ENCODE assay signal across 40 cellular contexts in genomic region chr16:51009813-51010212, GRCh38.
"Had no signal": no experiment of that assay in that cellular context is flagged by ENCODE, and none has a peak within 500 bp of the region (broad histone marks: within the 10 kb centered on the region; RNA-seq: fewer than 3 reads in every experiment).

No MANE protein-coding gene starts in this region.

- H3K36me3 Mint-ChIP-seq: activated naive CD4-positive, alpha-beta T cell treated with anti-CD3 and anti-CD28 coated beads, Interleukin-2, amount 10 ng/mL, durations not matched to agents 7 days and 5 days; activated naive CD4-positive, alpha-beta T cell treated with anti-CD3 and anti-CD28 coated beads, Interleukin-2, amount 50 U/mL, for 72 hours; activated naive CD8-positive, alpha-beta T cell; activated naive CD8-positive, alpha-beta T cell treated with anti-CD3 and anti-CD28 coated beads for 36 hours; activated naive CD8-positive, alpha-beta T cell treated with anti-CD3 and anti-CD28 coated beads, Interleukin-2, amount 10 ng/mL, durations not matched to agents 7 days and 5 days; brain had no signal

- H3K4me1 ChIP-seq: adrenal gland, ascending aorta, breast epithelium had no signal

- ATAC-seq: activated naive CD4-positive, alpha-beta T cell treated with anti-CD3 and anti-CD28 coated beads, Interleukin-2, amount 50 U/mL, for 72 hours; activated naive CD8-positive, alpha-beta T cell treated with anti-CD3 and anti-CD28 coated beads, Interleukin-2, amount 50 U/mL, for 24 hours; activated T-cell treated with anti-CD3 and anti-CD28 coated beads, Interleukin-2, amount 50 U/mL, for 4 hours; activated T-cell treated with anti-CD3 and anti-CD28 coated beads, Interleukin-2, amount 50 U/mL, for 72 hours; activated T-helper 17 cell treated with anti-CD3 and anti-CD28 coated beads, Interleukin-2, amount 50 U/mL, for 72 hours; body of pancreas had no signal

- H3K27ac ChIP-seq: adrenal gland, ascending aorta, body of pancreas, brain microvascular endothelial cell, breast epithelium, cardiac muscle cell had no signal

- H3K4me1 Mint-ChIP-seq: activated naive CD4-positive, alpha-beta T cell treated with anti-CD3 and anti-CD28 coated beads, Interleukin-2, amount 10 ng/mL, durations not matched to agents 7 days and 5 days; activated naive CD4-positive, alpha-beta T cell treated with anti-CD3 and anti-CD28 coated beads, Interleukin-2, amount 50 U/mL, for 24 hours; activated naive CD8-positive, alpha-beta T cell treated with anti-CD3 and anti-CD28 coated beads for 36 hours; activated naive CD8-positive, alpha-beta T cell treated with anti-CD3 and anti-CD28 coated beads, Interleukin-2, amount 10 ng/mL, durations not matched to agents 7 days and 5 days; activated naive CD8-positive, alpha-beta T cell treated with anti-CD3 and anti-CD28 coated beads, Interleukin-2, amount 50 U/mL, for 24 hours; activated T-helper 17 cell treated with anti-CD3 and anti-CD28 coated beads, Interleukin-2, amount 50 U/mL, for 72 hours; brain; central memory CD8-positive, alpha-beta T cell had no signal

- FAIRE-seq: astrocyte, bronchial epithelial cell had no signal

- H3K36me3 ChIP-seq: adrenal gland, ascending aorta, brain microvascular endothelial cell, breast epithelium, cardiac muscle cell had no signal

- H3K9me3 Mint-ChIP-seq: activated T-helper 17 cell treated with anti-CD3 and anti-CD28 coated beads, Interleukin-2, amount 50 U/mL, for 72 hours had no signal

- DNase-seq: activated effector memory CD4-positive, alpha-beta T cell treated with anti-CD3 and anti-CD28 coated beads, Interleukin-2, amount 50 U/mL, for 16 hours; activated effector memory CD4-positive, alpha-beta T cell treated with Interleukin-2 at 50 U/mL for 16 hours; activated gamma-delta T cell; activated gamma-delta T cell treated with Interleukin-2 at 50 U/mL for 16 hours; activated naive CD4-positive, alpha-beta T cell; activated naive CD4-positive, alpha-beta T cell treated with anti-CD3 and anti-CD28 coated beads for 36 hours; activated naive CD4-positive, alpha-beta T cell treated with anti-CD3 and anti-CD28 coated beads, Interleukin-2, amount 10 ng/mL, durations not matched to agents 7 days and 5 days; activated naive CD4-positive, alpha-beta T cell treated with anti-CD3 and anti-CD28 coated beads, Interleukin-2, amount 50 U/mL, for 16 hours; activated naive CD4-positive, alpha-beta T cell treated with Interleukin-2 at 50 U/mL for 16 hours; activated naive CD8-positive, alpha-beta T cell treated with anti-CD3 and anti-CD28 coated beads for 36 hours; activated naive CD8-positive, alpha-beta T cell treated with anti-CD3 and anti-CD28 coated beads, Interleukin-2, amount 10 ng/mL, durations not matched to agents 7 days and 5 days; activated naive CD8-positive, alpha-beta T cell treated with anti-CD3 and anti-CD28 coated beads, Interleukin-2, amount 50 U/mL, for 24 hours; activated T-cell treated with anti-CD3 and anti-CD28 coated beads, Interleukin-2, amount 50 U/mL, for 1 hour; activated T-cell treated with anti-CD3 and anti-CD28 coated beads, Interleukin-2, amount 50 U/mL, for 24 hours; activated T-cell treated with anti-CD3 and anti-CD28 coated beads, Interleukin-2, amount 50 U/mL, for 4 hours; activated T-cell treated with anti-CD3 and anti-CD28 coated beads, Interleukin-2, amount 50 U/mL, for 48 hours; activated T-cell treated with anti-CD3 and anti-CD28 coated beads, Interleukin-2, amount 50 U/mL, for 72 hours; adrenal gland; amniotic stem cell; amygdala; anterior cingulate cortex; aorta; body of pancreas; brain microvascular endothelial cell; caudate nucleus; central memory CD4-positive, alpha-beta T cell; cerebellar nuclear complex had no signal

- H3K4me3 ChIP-seq: adrenal gland, ascending aorta, body of pancreas, breast epithelium, cardiac muscle cell had no signal

- H3K27me3 Mint-ChIP-seq: activated naive CD4-positive, alpha-beta T cell treated with anti-CD3 and anti-CD28 coated beads, Interleukin-2, amount 10 ng/mL, durations not matched to agents 7 days and 5 days; activated naive CD8-positive, alpha-beta T cell treated with anti-CD3 and anti-CD28 coated beads for 36 hours; activated naive CD8-positive, alpha-beta T cell treated with anti-CD3 and anti-CD28 coated beads, Interleukin-2, amount 10 ng/mL, durations not matched to agents 7 days and 5 days had no signal

- H3K27ac Mint-ChIP-seq: activated naive CD4-positive, alpha-beta T cell treated with anti-CD3 and anti-CD28 coated beads for 36 hours; activated naive CD4-positive, alpha-beta T cell treated with anti-CD3 and anti-CD28 coated beads, Interleukin-2, amount 10 ng/mL, durations not matched to agents 7 days and 5 days; activated naive CD4-positive, alpha-beta T cell treated with anti-CD3 and anti-CD28 coated beads, Interleukin-2, amount 50 U/mL, for 24 hours; activated naive CD4-positive, alpha-beta T cell treated with anti-CD3 and anti-CD28 coated beads, Interleukin-2, amount 50 U/mL, for 72 hours; activated naive CD8-positive, alpha-beta T cell; activated naive CD8-positive, alpha-beta T cell treated with anti-CD3 and anti-CD28 coated beads for 36 hours; activated naive CD8-positive, alpha-beta T cell treated with anti-CD3 and anti-CD28 coated beads, Interleukin-2, amount 10 ng/mL, durations not matched to agents 7 days and 5 days; activated naive CD8-positive, alpha-beta T cell treated with anti-CD3 and anti-CD28 coated beads, Interleukin-2, amount 50 U/mL, for 24 hours; activated T-cell treated with anti-CD3 and anti-CD28 coated beads, Interleukin-2, amount 50 U/mL, for 24 hours; activated T-cell treated with anti-CD3 and anti-CD28 coated beads, Interleukin-2, amount 50 U/mL, for 72 hours; activated T-helper 1 cell treated with anti-CD3 and anti-CD28 coated beads, Interleukin-12 subunit alpha, Interleukin-12 subunit beta, Interleukin-2, Interleukin-4 antibody, amounts not matched to agents 30 ng/mL and 10 ng/mL and 1 ng/mL, durations not matched to agents 14 hours and 24 hours and 36 hours; activated T-helper 17 cell treated with anti-CD3 and anti-CD28 coated beads, Interleukin-2, amount 50 U/mL, for 72 hours; activated T-helper 2 cell treated with anti-CD3 and anti-CD28 coated beads, Interferon-gamma antibody, Interleukin-2, Interleukin-4, amounts not matched to agents 10 μg/mL and 5 μg/mL and 100 μg/mL, durations not matched to agents 14 hours and 24 hours and 36 hours; brain had no signal

- H3K27me3 ChIP-seq: adrenal gland, ascending aorta, body of pancreas, brain microvascular endothelial cell, breast epithelium, cardiac muscle cell had no signal

- H3K4me3 Mint-ChIP-seq: activated naive CD4-positive, alpha-beta T cell treated with anti-CD3 and anti-CD28 coated beads for 36 hours; activated naive CD4-positive, alpha-beta T cell treated with anti-CD3 and anti-CD28 coated beads, Interleukin-2, amount 10 ng/mL, durations not matched to agents 7 days and 5 days; activated naive CD4-positive, alpha-beta T cell treated with anti-CD3 and anti-CD28 coated beads, Interleukin-2, amount 50 U/mL, for 24 hours; activated naive CD8-positive, alpha-beta T cell; activated naive CD8-positive, alpha-beta T cell treated with anti-CD3 and anti-CD28 coated beads for 36 hours; activated naive CD8-positive, alpha-beta T cell treated with anti-CD3 and anti-CD28 coated beads, Interleukin-2, amount 10 ng/mL, durations not matched to agents 7 days and 5 days; activated naive CD8-positive, alpha-beta T cell treated with anti-CD3 and anti-CD28 coated beads, Interleukin-2, amount 50 U/mL, for 24 hours; activated T-cell treated with anti-CD3 and anti-CD28 coated beads, Interleukin-2, amount 50 U/mL, for 24 hours; activated T-cell treated with anti-CD3 and anti-CD28 coated beads, Interleukin-2, amount 50 U/mL, for 4 hours; activated T-cell treated with anti-CD3 and anti-CD28 coated beads, Interleukin-2, amount 50 U/mL, for 72 hours; activated T-helper 1 cell treated with anti-CD3 and anti-CD28 coated beads, Interleukin-12 subunit alpha, Interleukin-12 subunit beta, Interleukin-2, Interleukin-4 antibody, amounts not matched to agents 30 ng/mL and 10 ng/mL and 1 ng/mL, durations not matched to agents 14 hours and 24 hours and 36 hours; activated T-helper 17 cell treated with anti-CD3 and anti-CD28 coated beads, Interleukin-2, amount 50 U/mL, for 72 hours; brain; central memory CD8-positive, alpha-beta T cell had no signal
